ENCODE assay signal across 9 cellular contexts in the genomic region with DNA sequence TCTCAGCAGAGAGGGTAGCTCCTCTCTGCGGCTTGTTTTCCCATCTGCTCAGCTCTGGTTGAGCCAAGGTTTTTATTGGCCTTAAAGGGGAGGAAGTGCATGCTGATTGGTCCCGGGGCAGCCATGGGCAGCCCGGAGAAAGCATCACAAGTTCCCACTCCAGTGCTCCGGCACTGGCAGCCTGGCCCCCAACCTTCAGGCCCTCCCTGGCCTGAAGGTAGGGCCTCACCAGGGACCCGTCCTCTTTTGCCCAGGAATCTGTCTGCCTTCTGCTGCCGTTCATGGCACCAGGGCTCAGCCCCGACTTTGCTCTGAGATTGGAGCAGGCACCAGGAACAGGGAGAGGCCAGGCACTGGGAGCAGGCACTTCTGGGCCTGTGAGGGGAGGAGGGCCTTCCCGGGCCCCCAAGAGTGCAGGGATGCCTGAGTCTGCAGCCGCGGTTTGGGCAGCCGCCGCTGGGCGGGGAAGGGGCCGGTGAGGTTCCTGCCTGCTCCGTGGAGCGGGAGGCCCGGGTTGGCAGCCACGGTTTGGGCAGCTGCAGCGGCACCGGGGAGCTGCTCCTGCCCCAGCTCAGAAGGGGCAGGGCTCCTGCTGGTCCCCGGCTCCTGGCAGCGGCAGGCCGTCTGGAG. TPM values are rescaled to one million over a fixed set of nuclear protein-coding genes. Genes with fewer than 3 reads are reported as not detected.
A peak's percentile ranks its signal among the peaks of the same experiment; 100 is the strongest.
DNase-seq lines count a peak whose midpoint lies in the region; FAIRE-seq and TF ChIP-seq lines count a peak whose summit lies in the region.
"Had no signal": no experiment of that assay in that cellular context is flagged by ENCODE, and none has a peak within 500 bp of the region (broad histone marks: within the 10 kb centered on the region; RNA-seq: fewer than 3 reads in every experiment).

No MANE protein-coding gene starts in this region.

- TF ChIP-seq CTCF in choroid plexus epithelial cell (conservative IDR thresholded peaks at IDR 0.05; ENCODE audit: low read depth, low read length) (no peak), D721Med (IDR thresholded peaks at IDR 0.05; ENCODE audit: insufficient read depth, missing control alignments) (no peak), vagina (IDR thresholded peaks at IDR 0.05) (no peak)

- DNase-seq in Daoy (ENCODE audit: low read depth) (peak; percentile 57), MG63 (peak; percentile 77), choroid plexus epithelial cell (ENCODE audit: low read depth) (peak; percentile 48), occipital lobe (lab: John Stamatoyannopoulos, UW) (peak; percentile 57), AG08396 (ENCODE audit: low spot score) (no peak), D721Med (ENCODE audit: insufficient read length, low spot score) (no peak), vagina (ENCODE audit: extremely low spot score in 2 of 2) (no peak), amniotic stem cell (lab: John Stamatoyannopoulos, UW) (no peak)
- DNase-seq: SIG-M5 had no signal

- H3K27me3 ChIP-seq in MG63 = no peaks in the 10 kb centered on the region
- no peaks in the 10 kb centered on the region for H3K27me3 ChIP-seq in vagina

- no peak overlapping the region for H3K27ac ChIP-seq in vagina

- H3K4me1 ChIP-seq in vagina = no peaks in the 10 kb centered on the region

- TF ChIP-seq POLR2A in vagina (IDR thresholded peaks at IDR 0.05) = no peak

- H3K4me3 ChIP-seq in MG63 = peak overlapping the region; percentile 50
- no peak overlapping the region for H3K4me3 ChIP-seq in choroid plexus epithelial cell (ENCODE audit: low read depth, low read length)
- H3K4me3 ChIP-seq in vagina = peak overlapping the region in 1 of 2 donors; percentile 22

- intact Hi-C loops in vagina (cut with DNase I) = no loop called here

- FAIRE-seq in D721Med (lab: Jason Lieb, UNC) = no peak

- H3K9me3 ChIP-seq in MG63 (no peaks in the 10 kb centered on the region), vagina (no peaks in the 10 kb centered on the region)

- no peaks in the 10 kb centered on the region for H3K36me3 ChIP-seq in MG63
- H3K36me3 ChIP-seq in vagina = no peaks in the 10 kb centered on the region

RNA-seq across cellular contexts. Expression of a gene that starts 17.5 kb away (rescaled TPM):
- 27.9 and 29.5 TPM in 2 replicates for total RNA-seq in Daoy (2014; rRNA removed; shearing (Covaris generic))
- total RNA-seq in MG63 (2014; rRNA removed; shearing (Covaris generic); ENCODE audit: low replicate concordance) = 59.6 and 69.4 TPM in 2 replicates
- total RNA-seq in occipital lobe (78.3 TPM), vagina (62.6 TPM)

RNA-seq across cellular contexts. Expression of a gene that starts 18.8 kb away (rescaled TPM):
- total RNA-seq in Daoy (2014; rRNA removed; shearing (Covaris generic)) = 9.8 and 13.1 TPM in 2 replicates
- 23.5 and 30.4 TPM in 2 replicates for total RNA-seq in MG63 (2014; rRNA removed; shearing (Covaris generic); ENCODE audit: low replicate concordance)
- total RNA-seq in occipital lobe (80.8 TPM), vagina (8.6 TPM)

Comparison
In these comparisons a context has a peak if more than half of its experiments do, and no peak if none do; other contexts are left out.
1. DNase-seq: peak in Daoy (single experiment), MG63 (single experiment), choroid plexus epithelial cell (single experiment) and occipital lobe (single experiment); none in AG08396 (single experiment), D721Med (single experiment), vagina (0 of 2) and amniotic stem cell (single experiment).